In the genomic region with DNA sequence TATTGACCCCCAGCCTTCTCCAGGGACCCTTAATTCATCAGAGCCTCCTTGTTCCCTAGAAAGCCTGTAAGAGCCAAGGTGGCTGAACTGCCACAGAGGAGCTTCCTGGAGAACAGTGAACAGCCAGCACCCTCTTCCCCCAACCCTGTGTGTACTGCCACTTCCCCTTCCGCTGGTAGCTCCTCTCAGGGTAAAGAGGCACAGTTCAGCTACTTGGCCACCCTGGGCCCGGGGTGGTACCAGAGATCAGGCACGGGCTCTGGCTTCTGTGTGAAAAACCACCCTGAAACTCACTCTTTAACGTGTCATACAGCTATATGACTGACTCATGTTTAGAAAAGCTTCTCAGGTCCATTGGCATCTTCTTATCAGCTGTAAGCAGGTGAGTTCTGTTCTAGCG, we compare ENCODE assay signal across 11 cellular contexts. TPM values are rescaled to one million over a fixed set of nuclear protein-coding genes. Genes with fewer than 3 reads are reported as not detected.
A peak's percentile ranks its signal among the peaks of the same experiment; 100 is the strongest.
DNase-seq lines count a peak whose midpoint lies in the region; ATAC-seq and TF ChIP-seq lines count a peak whose summit lies in the region.
"Had no signal": no experiment of that assay in that cellular context is flagged by ENCODE, and none has a peak within 500 bp of the region (broad histone marks: within the 10 kb centered on the region; RNA-seq: fewer than 3 reads in every experiment).

No MANE protein-coding gene starts in this region.

- CTCF ChIA-PET in activated CD4-positive, alpha-beta T cell treated with anti-CD3 and anti-CD28 coated beads, Interleukin-2, amount 10 ng/mL, durations not matched to agents 7 days and 5 days (lab: Charles Lee), result interaction anchor here (0.8 to 1.8 kb wide), 12 partner anchors 9 to 539 kb away, joined by 3 to 6 read pairs (median 3); no protein-coding TSS in a partner anchor

- peak overlapping the region; percentile 25 for H3K4me3 Mint-ChIP-seq in activated CD4-positive, alpha-beta T cell treated with anti-CD3 and anti-CD28 coated beads, Interleukin-2, amount 10 ng/mL, durations not matched to agents 7 days and 5 days
- H3K4me3 Mint-ChIP-seq in glutamatergic neuron (ENCODE audit: unreplicated experiment), result no peak overlapping the region

- ATAC-seq in HG03108 (IDR thresholded peaks at IDR 0.05; ENCODE audit: unreplicated experiment) (peak; percentile 47), HG03432 (IDR thresholded peaks at IDR 0.05; ENCODE audit: unreplicated experiment) (no peak), HG02571 (IDR thresholded peaks at IDR 0.05; ENCODE audit: unreplicated experiment) (no peak)
- ATAC-seq: Panc1 had no signal

- H3K27ac Mint-ChIP-seq in activated CD4-positive, alpha-beta T cell treated with anti-CD3 and anti-CD28 coated beads, Interleukin-2, amount 10 ng/mL, durations not matched to agents 7 days and 5 days, result peak overlapping the region; percentile 86
- peak overlapping the region; percentile 39 for H3K27ac Mint-ChIP-seq in glutamatergic neuron (ENCODE audit: unreplicated experiment)

- POLR2A ChIA-PET in activated CD4-positive, alpha-beta T cell treated with anti-CD3 and anti-CD28 coated beads, Interleukin-2, amount 10 ng/mL, durations not matched to agents 7 days and 5 days (lab: Charles Lee), result interaction anchor here (1.1 to 1.4 kb wide), 2 partner anchors 25 to 113 kb away, joined by 3 to 17 read pairs; no protein-coding TSS in a partner anchor

- no peaks in the 10 kb centered on the region for H3K27me3 Mint-ChIP-seq in activated CD4-positive, alpha-beta T cell treated with anti-CD3 and anti-CD28 coated beads, Interleukin-2, amount 10 ng/mL, durations not matched to agents 7 days and 5 days
- no peaks in the 10 kb centered on the region for H3K27me3 Mint-ChIP-seq in glutamatergic neuron (ENCODE audit: unreplicated experiment)

- TF ChIP-seq CTCF in glutamatergic neuron (IDR thresholded peaks at IDR 0.05; ENCODE audit: partially characterized antibody, unreplicated experiment), result no peak

- H3K4me1 Mint-ChIP-seq in activated CD4-positive, alpha-beta T cell treated with anti-CD3 and anti-CD28 coated beads, Interleukin-2, amount 10 ng/mL, durations not matched to agents 7 days and 5 days, result peaks cover 20% of the 10 kb centered on the region
- peaks cover 2% of the 10 kb centered on the region for H3K4me1 Mint-ChIP-seq in glutamatergic neuron (ENCODE audit: low read depth, unreplicated experiment)

- no peaks in the 10 kb centered on the region for H3K36me3 Mint-ChIP-seq in activated CD4-positive, alpha-beta T cell treated with anti-CD3 and anti-CD28 coated beads, Interleukin-2, amount 10 ng/mL, durations not matched to agents 7 days and 5 days (ENCODE audit: low read depth)
- H3K36me3 Mint-ChIP-seq in glutamatergic neuron (ENCODE audit: unreplicated experiment), result no peaks in the 10 kb centered on the region

- no peaks in the 10 kb centered on the region for H3K9me3 Mint-ChIP-seq in activated CD4-positive, alpha-beta T cell treated with anti-CD3 and anti-CD28 coated beads, Interleukin-2, amount 10 ng/mL, durations not matched to agents 7 days and 5 days
- H3K9me3 Mint-ChIP-seq in glutamatergic neuron (ENCODE audit: unreplicated experiment), result peaks cover 2% of the 10 kb centered on the region

- DNase-seq in CD1c-positive myeloid dendritic cell (ENCODE audit: extremely low spot score) (peak; percentile 59), glutamatergic neuron (no peak), occipital lobe (lab: John Stamatoyannopoulos, UW) (no peak), NCI-H2196 (lab: John Stamatoyannopoulos, UW; ENCODE audit: unreplicated experiment) (no peak)
- peak; percentile 64 for DNase-seq in activated CD4-positive, alpha-beta T cell treated with anti-CD3 and anti-CD28 coated beads, Interleukin-2, amount 10 ng/mL, durations not matched to agents 7 days and 5 days
- DNase-seq: mesenchymal stem cell had no signal

RNA-seq across cellular contexts. Expression of gene ARMH1, which starts 22.3 kb away (rescaled TPM):
- total RNA-seq in activated CD4-positive, alpha-beta T cell treated with anti-CD3 and anti-CD28 coated beads, Interleukin-2, amount 10 ng/mL, durations not matched to agents 7 days and 5 days, result 10 to 100 TPM; 47.4 to 50.7 TPM
- total RNA-seq in glutamatergic neuron (ENCODE audit: unreplicated experiment) (4.9 TPM), occipital lobe (2.8 TPM)

RNA-seq across cellular contexts. Expression of gene TMEM53, which starts 22.5 kb away (rescaled TPM):
- 1 to 10 TPM; 3.0 to 3.5 TPM for total RNA-seq in activated CD4-positive, alpha-beta T cell treated with anti-CD3 and anti-CD28 coated beads, Interleukin-2, amount 10 ng/mL, durations not matched to agents 7 days and 5 days
- total RNA-seq in glutamatergic neuron (ENCODE audit: unreplicated experiment) (10.1 TPM), occipital lobe (3.7 TPM)

RNA-seq across cellular contexts. Expression of gene RNU5D-1, which starts 34.2 kb away (rescaled TPM):
- total RNA-seq in activated CD4-positive, alpha-beta T cell treated with anti-CD3 and anti-CD28 coated beads, Interleukin-2, amount 10 ng/mL, durations not matched to agents 7 days and 5 days, result not detected
- total RNA-seq in glutamatergic neuron (ENCODE audit: unreplicated experiment), result not detected
- total RNA-seq in occipital lobe, result not detected
- total RNA-seq: fibroblast of lung had no signal

RNA-seq across cellular contexts. Expression of gene KIF2C, which starts 42.8 kb away (rescaled TPM):
- total RNA-seq in activated CD4-positive, alpha-beta T cell treated with anti-CD3 and anti-CD28 coated beads, Interleukin-2, amount 10 ng/mL, durations not matched to agents 7 days and 5 days, result 100 to 1,000 TPM; 110 to 121 TPM
- total RNA-seq in glutamatergic neuron (ENCODE audit: unreplicated experiment) (8.6 TPM), occipital lobe (2.5 TPM)

Comparison
In these comparisons a context has a peak if more than half of its experiments do, and no peak if none do; other contexts are left out.
1. DNase-seq: peak in CD1c-positive myeloid dendritic cell (single experiment) and activated CD4-positive, alpha-beta T cell treated with anti-CD3 and anti-CD28 coated beads, Interleukin-2, amount 10 ng/mL, durations not matched to agents 7 days and 5 days (single experiment); none in glutamatergic neuron (single experiment), occipital lobe (single experiment) and NCI-H2196 (single experiment).